12 cellular contexts compared by ENCODE assay signal in the genomic region with DNA sequence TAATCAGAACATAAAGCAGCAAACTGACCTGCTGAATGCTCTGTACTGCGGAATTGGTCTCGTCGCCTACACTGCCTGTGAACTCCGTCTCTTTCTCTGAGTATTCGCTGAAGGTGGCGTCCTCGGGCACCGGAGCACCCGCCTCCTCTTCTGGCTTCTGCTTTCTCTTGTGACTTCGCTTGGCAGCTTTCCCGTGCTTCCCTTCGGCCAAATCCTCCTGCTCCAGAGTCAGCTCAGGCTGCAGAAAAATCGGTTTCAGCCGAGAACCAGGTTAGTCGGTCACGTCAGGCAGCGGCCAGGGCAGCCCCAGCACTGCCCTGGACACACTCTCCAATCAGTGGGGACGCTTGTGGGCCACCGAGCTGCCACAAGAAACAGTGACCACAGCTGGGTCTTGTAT. TPM values are rescaled to one million over a fixed set of nuclear protein-coding genes. Genes with fewer than 3 reads are reported as not detected.
DNase-seq lines count a peak whose midpoint lies in the region; ATAC-seq and TF ChIP-seq lines count a peak whose summit lies in the region.
"Had no signal": no experiment of that assay in that cellular context is flagged by ENCODE, and none has a peak within 500 bp of the region (broad histone marks: within the 10 kb centered on the region; RNA-seq: fewer than 3 reads in every experiment).

No MANE protein-coding gene starts in this region.

- H3K27me3 ChIP-seq in subcutaneous abdominal adipose tissue (ENCODE audit: control insufficient read depth in 5 of 5, insufficient read depth in 4 of 5, low read length in 5 of 5): no peaks in the 10 kb centered on the region

- peak overlapping the region in 1 of 5 donors; percentile 28 for H3K9ac ChIP-seq in subcutaneous abdominal adipose tissue (ENCODE audit: low read length in 5 of 5)

- CTCF ChIA-PET in activated CD8-positive, alpha-beta memory T cell treated with anti-CD3 and anti-CD28 coated beads, Interleukin-2, amount 10 ng/mL, durations not matched to agents 7 days and 5 days (lab: Charles Lee): no interaction called here

- H3K4me1 Mint-ChIP-seq in activated CD8-positive, alpha-beta memory T cell treated with anti-CD3 and anti-CD28 coated beads, Interleukin-2, amount 10 ng/mL, durations not matched to agents 7 days and 5 days: peaks cover 3% of the 10 kb centered on the region
- H3K4me1 Mint-ChIP-seq: activated CD4-positive, alpha-beta T cell treated with anti-CD3 and anti-CD28 coated beads for 36 hours had no signal

- H3K4me3 ChIP-seq in astrocyte of the spinal cord (ENCODE audit: low read depth, low read length): no peak overlapping the region
- H3K4me3 ChIP-seq in subcutaneous abdominal adipose tissue (ENCODE audit: low read depth in 1 of 5, low read length in 5 of 5): peak overlapping the region in 4 of 5 donors; percentile 10 to 43 (median 42)

- H3K36me3 Mint-ChIP-seq in activated CD8-positive, alpha-beta memory T cell treated with anti-CD3 and anti-CD28 coated beads, Interleukin-2, amount 10 ng/mL, durations not matched to agents 7 days and 5 days: peaks cover 21% of the 10 kb centered on the region

- no peak overlapping the region for H3K27ac ChIP-seq in subcutaneous abdominal adipose tissue (ENCODE audit: low read depth, low read length)

- in situ Hi-C loops in astrocyte of the spinal cord (cut with HindIII; ENCODE audit: low sequenced_read_pairs): no loop called here

- H3K4me3 Mint-ChIP-seq in activated CD8-positive, alpha-beta memory T cell treated with anti-CD3 and anti-CD28 coated beads, Interleukin-2, amount 10 ng/mL, durations not matched to agents 7 days and 5 days: no peak overlapping the region
- H3K4me3 Mint-ChIP-seq: activated CD4-positive, alpha-beta T cell treated with anti-CD3 and anti-CD28 coated beads for 36 hours had no signal

- H3K9me3 Mint-ChIP-seq in activated CD8-positive, alpha-beta memory T cell treated with anti-CD3 and anti-CD28 coated beads, Interleukin-2, amount 10 ng/mL, durations not matched to agents 7 days and 5 days (ENCODE audit: low read depth): peaks cover 6% of the 10 kb centered on the region

- H3K36me3 ChIP-seq in subcutaneous abdominal adipose tissue (ENCODE audit: control insufficient read depth in 5 of 5, insufficient read depth in 5 of 5, low read length in 5 of 5): peaks cover 0 to 51% (median 27%) of the 10 kb centered on the region in 5 donors

- H3K9me3 ChIP-seq in subcutaneous abdominal adipose tissue (ENCODE audit: control insufficient read depth in 5 of 5, low read length in 5 of 5): no peaks in the 10 kb centered on the region

- H3K27ac Mint-ChIP-seq in activated CD8-positive, alpha-beta memory T cell treated with anti-CD3 and anti-CD28 coated beads, Interleukin-2, amount 10 ng/mL, durations not matched to agents 7 days and 5 days: no peak overlapping the region
- H3K27ac Mint-ChIP-seq: activated CD4-positive, alpha-beta T cell treated with anti-CD3 and anti-CD28 coated beads for 36 hours had no signal

- DNase-seq in EH (ENCODE audit: low read depth): peak; percentile 64
- DNase-seq in astrocyte of the spinal cord (ENCODE audit: low read depth, low spot score): peak; percentile 4
- peak in 44 of 51 donors; percentile 7 to 82 (median 56) for DNase-seq in hypothalamus (lab: John Stamatoyannopoulos, UW)
- DNase-seq in GM20000 (ENCODE audit: low spot score): no peak
- DNase-seq in activated CD8-positive, alpha-beta memory T cell treated with anti-CD3 and anti-CD28 coated beads, Interleukin-2, amount 10 ng/mL, durations not matched to agents 7 days and 5 days: no peak
- DNase-seq in H4 (ENCODE audit: low spot score): no peak
- DNase-seq: activated CD4-positive, alpha-beta T cell treated with anti-CD3 and anti-CD28 coated beads for 36 hours; activated gamma-delta T cell; DND-41; NCI-H226 had no signal

- TF ChIP-seq CTCF in astrocyte of the spinal cord (IDR thresholded peaks at IDR 0.05; ENCODE audit: low read depth, low read length): no peak
- no peak for TF ChIP-seq CTCF in GM20000 (IDR thresholded peaks at IDR 0.05; ENCODE audit: extremely low read depth, missing control alignments)

- H3K27me3 Mint-ChIP-seq in activated CD8-positive, alpha-beta memory T cell treated with anti-CD3 and anti-CD28 coated beads, Interleukin-2, amount 10 ng/mL, durations not matched to agents 7 days and 5 days: no peaks in the 10 kb centered on the region
- H3K27me3 Mint-ChIP-seq: activated CD4-positive, alpha-beta T cell treated with anti-CD3 and anti-CD28 coated beads for 36 hours had no signal

- no peak for ATAC-seq in GM18519 (IDR thresholded peaks at IDR 0.05; ENCODE audit: low FRiP score, unreplicated experiment)
- no peak for ATAC-seq in activated CD8-positive, alpha-beta memory T cell treated with anti-CD3 and anti-CD28 coated beads, Interleukin-2, amount 10 ng/mL, durations not matched to agents 7 days and 5 days
- ATAC-seq: activated CD4-positive, alpha-beta T cell treated with anti-CD3 and anti-CD28 coated beads for 36 hours had no signal

- peaks cover 2 to 22% (median 20%) of the 10 kb centered on the region in 5 donors for H3K4me1 ChIP-seq in subcutaneous abdominal adipose tissue (ENCODE audit: control insufficient read depth in 5 of 5, insufficient read depth in 5 of 5, low read length in 5 of 5)

RNA-seq across cellular contexts. Expression of gene RIPK4, which starts 35.8 kb away (rescaled TPM):
- not detected for total RNA-seq in activated CD8-positive, alpha-beta memory T cell treated with anti-CD3 and anti-CD28 coated beads, Interleukin-2, amount 10 ng/mL, durations not matched to agents 7 days and 5 days
- 16.5 and 19.8 TPM in 2 replicates for total RNA-seq in H4 (2014; rRNA removed; shearing (Covaris generic))

Comparison
In these comparisons a context has a peak if more than half of its experiments do, and no peak if none do; other contexts are left out.
1. DNase-seq: peak in EH (single experiment), astrocyte of the spinal cord (single experiment) and hypothalamus (44 of 51); none in GM20000 (single experiment), activated CD8-positive, alpha-beta memory T cell treated with anti-CD3 and anti-CD28 coated beads, Interleukin-2, amount 10 ng/mL, durations not matched to agents 7 days and 5 days (single experiment) and H4 (single experiment).
2. RNA of gene RIPK4, which starts 35.8 kb away (total RNA-seq): 16.5 to 19.8 TPM in H4; not detected in activated CD8-positive, alpha-beta memory T cell treated with anti-CD3 and anti-CD28 coated beads, Interleukin-2, amount 10 ng/mL, durations not matched to agents 7 days and 5 days; every median in the first group is over 10 times any median in the second.